In the genomic region with DNA sequence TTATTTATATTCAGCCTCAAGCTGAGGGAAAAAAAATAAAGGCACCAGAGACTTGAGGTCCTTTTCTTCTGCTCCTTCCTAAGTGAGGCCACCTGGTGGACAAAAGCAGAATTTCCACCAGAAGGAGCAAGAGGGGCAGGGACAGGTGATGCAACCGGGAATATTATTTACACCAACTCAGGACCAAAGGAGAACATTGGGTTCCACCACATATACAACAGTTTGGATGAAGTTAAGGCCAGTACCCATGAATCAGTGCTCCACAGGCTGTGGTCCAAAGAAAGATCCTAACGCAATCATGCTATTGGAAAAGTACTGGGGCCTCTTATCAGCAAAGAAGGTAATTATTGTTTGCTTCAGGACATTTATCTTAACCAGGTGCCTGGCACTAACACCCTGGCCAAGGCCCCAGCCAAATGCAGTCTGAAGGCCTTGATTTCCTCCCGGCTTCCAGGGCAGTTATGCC, we compare ENCODE assay signal across 8 cellular contexts. TPM values are rescaled to one million over a fixed set of nuclear protein-coding genes. Genes with fewer than 3 reads are reported as not detected.
DNase-seq lines count a peak whose midpoint lies in the region; ATAC-seq, FAIRE-seq and TF ChIP-seq lines count a peak whose summit lies in the region.

No MANE protein-coding gene starts in this region.

- H3K36me3 Mint-ChIP-seq in activated CD4-positive, alpha-beta memory T cell treated with anti-CD3 and anti-CD28 coated beads, Interleukin-2, amount 10 ng/mL, durations not matched to agents 7 days and 5 days (ENCODE audit: low read depth): peaks cover 31% of the 10 kb centered on the region
- peaks cover 3% of the 10 kb centered on the region for H3K36me3 Mint-ChIP-seq in mesothelial cell of epicardium
- peaks cover 40% of the 10 kb centered on the region for H3K36me3 Mint-ChIP-seq in stimulated activated effector memory CD8-positive, alpha-beta T cell treated with anti-CD3 and anti-CD28 coated beads, Interleukin-12 subunit alpha, Interleukin-12 subunit beta, amount 100 ng/mL, for 72 hours

- H3K27ac Mint-ChIP-seq in activated CD4-positive, alpha-beta memory T cell treated with anti-CD3 and anti-CD28 coated beads, Interleukin-2, amount 10 ng/mL, durations not matched to agents 7 days and 5 days: peak overlapping the region; percentile 89
- H3K27ac Mint-ChIP-seq in mesothelial cell of epicardium: no peak overlapping the region
- peak overlapping the region; percentile 92 for H3K27ac Mint-ChIP-seq in stimulated activated effector memory CD8-positive, alpha-beta T cell treated with anti-CD3 and anti-CD28 coated beads, Interleukin-12 subunit alpha, Interleukin-12 subunit beta, amount 100 ng/mL, for 72 hours

- H3K27me3 Mint-ChIP-seq in activated CD4-positive, alpha-beta memory T cell treated with anti-CD3 and anti-CD28 coated beads, Interleukin-2, amount 10 ng/mL, durations not matched to agents 7 days and 5 days: no peaks in the 10 kb centered on the region
- H3K27me3 Mint-ChIP-seq in mesothelial cell of epicardium (ENCODE audit: low read depth): peaks cover 1% of the 10 kb centered on the region

- peak; percentile 51 for FAIRE-seq in endometrium (lab: Jason Lieb, UNC)

- no peak overlapping the region for H3K4me3 Mint-ChIP-seq in activated CD4-positive, alpha-beta memory T cell treated with anti-CD3 and anti-CD28 coated beads, Interleukin-2, amount 10 ng/mL, durations not matched to agents 7 days and 5 days
- no peak overlapping the region for H3K4me3 Mint-ChIP-seq in mesothelial cell of epicardium
- H3K4me3 Mint-ChIP-seq in stimulated activated effector memory CD8-positive, alpha-beta T cell treated with anti-CD3 and anti-CD28 coated beads, Interleukin-12 subunit alpha, Interleukin-12 subunit beta, amount 100 ng/mL, for 72 hours: peak overlapping the region; percentile 85

- DNase-seq in AML-193 (lab: John Stamatoyannopoulos, UW): peak; percentile 54
- DNase-seq in H4 (ENCODE audit: low spot score): peak; percentile 78
- DNase-seq in NCI-H226: peak; percentile 45
- DNase-seq in activated CD4-positive, alpha-beta memory T cell treated with anti-CD3 and anti-CD28 coated beads, Interleukin-2, amount 10 ng/mL, durations not matched to agents 7 days and 5 days: peak; percentile 68
- peak in 1 of 2 experiments; percentile 67 for DNase-seq in mesothelial cell of epicardium (ENCODE audit: low spot score in 2 of 2, unreplicated experiment in 2 of 2)
- DNase-seq in stimulated activated effector memory CD8-positive, alpha-beta T cell treated with anti-CD3 and anti-CD28 coated beads, Interleukin-12 subunit alpha, Interleukin-12 subunit beta, amount 100 ng/mL, for 72 hours (ENCODE audit: low spot score in 2 of 2): peak in 1 of 2 donors; percentile 70

- H3K9me3 Mint-ChIP-seq in activated CD4-positive, alpha-beta memory T cell treated with anti-CD3 and anti-CD28 coated beads, Interleukin-2, amount 10 ng/mL, durations not matched to agents 7 days and 5 days: no peaks in the 10 kb centered on the region
- peaks cover 4% of the 10 kb centered on the region for H3K9me3 Mint-ChIP-seq in mesothelial cell of epicardium
- no peaks in the 10 kb centered on the region for H3K9me3 Mint-ChIP-seq in stimulated activated effector memory CD8-positive, alpha-beta T cell treated with anti-CD3 and anti-CD28 coated beads, Interleukin-12 subunit alpha, Interleukin-12 subunit beta, amount 100 ng/mL, for 72 hours

- ATAC-seq in stimulated activated effector memory CD8-positive, alpha-beta T cell treated with anti-CD3 and anti-CD28 coated beads, Interleukin-12 subunit alpha, Interleukin-12 subunit beta, amount 100 ng/mL, for 72 hours: no peak
- no peak for ATAC-seq in GM18517 (IDR thresholded peaks at IDR 0.05; ENCODE audit: unreplicated experiment)

- CTCF ChIA-PET in activated CD4-positive, alpha-beta memory T cell treated with anti-CD3 and anti-CD28 coated beads, Interleukin-2, amount 10 ng/mL, durations not matched to agents 7 days and 5 days (lab: Charles Lee): interaction anchor here (0.7 to 13.5 kb wide), 11 partner anchors 9 to 89 kb away, joined by 3 to 295 read pairs (median 4); partner anchors contain the start of genes NCBP2L, PRPS1 and TSC22D3

- POLR2A ChIA-PET in activated CD4-positive, alpha-beta memory T cell treated with anti-CD3 and anti-CD28 coated beads, Interleukin-2, amount 10 ng/mL, durations not matched to agents 7 days and 5 days (lab: Charles Lee): interaction anchor here (1.6 to 8.2 kb wide), 4 partner anchors 23 to 107 kb away, joined by 4 to 368 read pairs (median 32); partner anchors contain the start of genes NCBP2L and TSC22D3

- peak; percentile 91 for TF ChIP-seq CTCF in mesothelial cell of epicardium (IDR thresholded peaks at IDR 0.05; ENCODE audit: unreplicated experiment)

- peaks cover 42% of the 10 kb centered on the region for H3K4me1 Mint-ChIP-seq in activated CD4-positive, alpha-beta memory T cell treated with anti-CD3 and anti-CD28 coated beads, Interleukin-2, amount 10 ng/mL, durations not matched to agents 7 days and 5 days
- peaks cover 7% of the 10 kb centered on the region for H3K4me1 Mint-ChIP-seq in mesothelial cell of epicardium
- peaks cover 39% of the 10 kb centered on the region for H3K4me1 Mint-ChIP-seq in stimulated activated effector memory CD8-positive, alpha-beta T cell treated with anti-CD3 and anti-CD28 coated beads, Interleukin-12 subunit alpha, Interleukin-12 subunit beta, amount 100 ng/mL, for 72 hours

RNA-seq across cellular contexts. Expression of gene TSC22D3, which starts 57.4 kb away (rescaled TPM):
- total RNA-seq in H4 (2014; rRNA removed; shearing (Covaris generic)): 20.5 and 22.0 TPM in 2 replicates
- total RNA-seq in activated CD4-positive, alpha-beta memory T cell treated with anti-CD3 and anti-CD28 coated beads, Interleukin-2, amount 10 ng/mL, durations not matched to agents 7 days and 5 days: 100 to 1,000 TPM; 112 to 119 TPM
- 32.1 to 37.0 TPM (median 34.4 TPM) in 3 replicates for total RNA-seq in mesothelial cell of epicardium

RNA-seq across cellular contexts. Expression of gene NCBP2L, which starts 59.3 kb away (rescaled TPM):
- not detected in 2 replicates for total RNA-seq in H4 (2014; rRNA removed; shearing (Covaris generic))
- total RNA-seq in activated CD4-positive, alpha-beta memory T cell treated with anti-CD3 and anti-CD28 coated beads, Interleukin-2, amount 10 ng/mL, durations not matched to agents 7 days and 5 days: not detected
- not detected in 3 replicates for total RNA-seq in mesothelial cell of epicardium
